In genomic region chr4:82431831-82432230, GRCh38 we compare ENCODE assay signal across 8 cellular contexts. TPM values are rescaled to one million over a fixed set of nuclear protein-coding genes. Genes with fewer than 3 reads are reported as not detected.
DNase-seq lines count a peak whose midpoint lies in the region; TF ChIP-seq lines count a peak whose summit lies in the region.

No MANE protein-coding gene starts in this region.

- peak overlapping the region; percentile 12 for H3K27ac Mint-ChIP-seq in MCF 10A (ENCODE audit: low read depth, unreplicated experiment)

- peaks cover 41% of the 10 kb centered on the region for H4K20me1 ChIP-seq in hepatocyte (ENCODE audit: insufficient read depth, poor library complexity, severe bottlenecking)

- H3K27ac ChIP-seq in breast epithelium: no peak overlapping the region
- H3K27ac ChIP-seq in hepatocyte: peak overlapping the region; percentile 99
- H3K27ac ChIP-seq in stomach: no peak overlapping the region

- 94% methylated on average over 4 of the region's 4 CpGs for WGBS in hepatocyte (ENCODE audit: low lambda C conversion rate, missing lambda C conversion rate)
- 92 to 98% (median 95%) methylated on average over 4 of the region's 4 CpGs for whole genome bisulfite sequencing in stomach, 5 donors

- peaks cover 83% of the 10 kb centered on the region for H3K79me2 ChIP-seq in hepatocyte

- H2AFZ ChIP-seq in hepatocyte: no peak overlapping the region

- intact Hi-C loops in MCF 10A (cut with micrococcal nuclease): no loop called here
- intact Hi-C loops in breast epithelium (cut with DNase I; ENCODE audit: low total_unique reads): no loop called here
- intact Hi-C loops in stomach (cut with DNase I; ENCODE audit: low total_unique reads): no loop called here

- H3K4me1 Mint-ChIP-seq in MCF 10A (ENCODE audit: insufficient read depth, unreplicated experiment): peaks cover 15% of the 10 kb centered on the region

- no peaks in the 10 kb centered on the region for H3K9me3 Mint-ChIP-seq in MCF 10A (ENCODE audit: unreplicated experiment)

- no peaks in the 10 kb centered on the region for H3K9me3 ChIP-seq in breast epithelium
- H3K9me3 ChIP-seq in hepatocyte (ENCODE audit: low read depth): no peaks in the 10 kb centered on the region
- no peaks in the 10 kb centered on the region for H3K9me3 ChIP-seq in stomach

- no peaks in the 10 kb centered on the region for H3K27me3 Mint-ChIP-seq in MCF 10A (ENCODE audit: insufficient read depth, unreplicated experiment)

- TF ChIP-seq EP300 in stomach (IDR thresholded peaks at IDR 0.05): no peak

- BruUV-seq in MCF 10A (replicated peaks; lab: Mats Ljungman, UMichigan): no TSS peak

- H3K36me3 ChIP-seq in breast epithelium (no peaks in the 10 kb centered on the region), hepatocyte (replicated peaks; ENCODE audit: insufficient read depth, low read depth) (no peaks in the 10 kb centered on the region), stomach (peaks cover 2 to 9% (median 7%) of the 10 kb centered on the region in 4 donors)

- H3K4me1 ChIP-seq in breast epithelium: peaks cover 0 to 3% of the 10 kb centered on the region in 2 donors
- peaks cover 4% of the 10 kb centered on the region for H3K4me1 ChIP-seq in hepatocyte (ENCODE audit: insufficient read depth)
- peaks cover 21 to 51% (median 42%) of the 10 kb centered on the region in 4 donors for H3K4me1 ChIP-seq in stomach

- peak overlapping the region; percentile 83 for H3K4me2 ChIP-seq in hepatocyte

- H3K27me3 ChIP-seq in breast epithelium: no peaks in the 10 kb centered on the region
- no peaks in the 10 kb centered on the region for H3K27me3 ChIP-seq in hepatocyte
- H3K27me3 ChIP-seq in stomach: no peaks in the 10 kb centered on the region

- POLR2A ChIA-PET in MCF 10A (lab: Yijun Ruan, JAX): interaction anchor here (0.6 to 6.5 kb wide), 17 partner anchors 8 to 603 kb away, joined by 3 to 91 read pairs (median 6); partner anchors contain the start of genes COPS4, HNRNPD and THAP9

- H3K4me3 Mint-ChIP-seq in MCF 10A (ENCODE audit: unreplicated experiment): peak overlapping the region; percentile 98

- peak overlapping the region in 1 of 3 donors; percentile 96 for H3K4me3 ChIP-seq in breast epithelium
- peak overlapping the region; percentile 98 for H3K4me3 ChIP-seq in WI38 (ENCODE audit: low read depth, low read length)
- H3K4me3 ChIP-seq in hepatocyte: no peak overlapping the region
- peak overlapping the region in 3 of 4 donors; percentile 77 to 98 (median 85) for H3K4me3 ChIP-seq in stomach

- H3K36me3 Mint-ChIP-seq in MCF 10A (ENCODE audit: insufficient read depth, unreplicated experiment): peaks cover 65% of the 10 kb centered on the region

- H3K9me2 ChIP-seq in hepatocyte (replicated peaks; ENCODE audit: insufficient read depth): no peaks in the 10 kb centered on the region

- TF ChIP-seq CTCF in MCF 10A (IDR thresholded peaks at IDR 0.05; ENCODE audit: unreplicated experiment): no peak
- no peak for TF ChIP-seq CTCF in breast epithelium (IDR thresholded peaks at IDR 0.05)
- TF ChIP-seq CTCF in WI38 (IDR thresholded peaks at IDR 0.05; ENCODE audit: low read depth, low read length): no peak
- no peak for TF ChIP-seq CTCF in hepatocyte (IDR thresholded peaks at IDR 0.05; ENCODE audit: poor library complexity)
- TF ChIP-seq CTCF in stomach (IDR thresholded peaks at IDR 0.05): no peak

- TF ChIP-seq POLR2A in breast epithelium (IDR thresholded peaks at IDR 0.05) (no peak), stomach (IDR thresholded peaks at IDR 0.05) (no peak)

- DNase-seq in MCF 10A (ENCODE audit: unreplicated experiment) (no peak), breast epithelium (ENCODE audit: low spot score in 2 of 2) (no peak), hepatocyte (ENCODE audit: low spot score) (no peak), stomach (no peak), NCI-H2196 treated with DMSO at 0.1 percent for 48 hours (lab: John Stamatoyannopoulos, UW; ENCODE audit: unreplicated experiment) (no peak), MV-4-11 (lab: John Stamatoyannopoulos, UW) (no peak), DMS 273 treated with DMSO at 0.1 percent for 48 hours (lab: John Stamatoyannopoulos, UW) (no peak)

- CTCF ChIA-PET in MCF 10A (lab: Yijun Ruan, JAX): interaction anchor here (0.5 to 1.4 kb wide), 3 partner anchors 9 to 51 kb away, joined by 3 to 4 read pairs (median 4); no protein-coding TSS in a partner anchor

RNA-seq across cellular contexts. Expression of gene ENOPH1, which starts 1.4 kb away (rescaled TPM):
- total RNA-seq in MCF 10A (2022) (23.9 and 36.0 TPM in 2 replicates), breast epithelium (10 to 100 TPM; 19.2 to 30.8 (median 29.7) TPM), hepatocyte (51.9 and 59.6 TPM in 2 replicates), stomach (10 to 100 TPM in 3 of 5 donors, 1 to 10 TPM in 1, under 1 TPM in 1; 0.58 to 35.1 (median 13.8) TPM)
- polyA plus RNA-seq in hepatocyte (27.4 and 35.9 TPM in 2 replicates), stomach (10 to 100 TPM; 29.9 to 33.2 (median 31.8) TPM)

RNA-seq across cellular contexts. Expression of gene HNRNPDL, which starts 1.6 kb away (rescaled TPM):
- total RNA-seq in MCF 10A (2022) (159 and 222 TPM in 2 replicates), breast epithelium (100 to 1,000 TPM; 116 to 253 (median 211) TPM), hepatocyte (268 and 272 TPM in 2 replicates), stomach (100 to 1,000 TPM in 4 of 5 donors, 10 to 100 TPM in 1; 71.8 to 456 (median 132) TPM)
- polyA plus RNA-seq in hepatocyte (170 and 187 TPM in 2 replicates), stomach (100 to 1,000 TPM; 141 to 204 (median 202) TPM)

RNA-seq across cellular contexts. Expression of gene HNRNPD, which starts 58.0 kb away (rescaled TPM):
- total RNA-seq in MCF 10A (2022) (190 and 308 TPM in 2 replicates), breast epithelium (100 to 1,000 TPM in 2 of 3 donors, 10 to 100 TPM in 1; 85.1 to 130 (median 122) TPM), hepatocyte (54.0 and 58.4 TPM in 2 replicates), stomach (100 to 1,000 TPM in 2 of 5 donors, 10 to 100 TPM in 3; 87.0 to 179 (median 95.7) TPM)
- polyA plus RNA-seq in hepatocyte (231 and 263 TPM in 2 replicates), stomach (100 to 1,000 TPM; 112 to 161 (median 143) TPM)
